Comparison of ENCODE assay signal across 1 cellular context in genomic region chr3:12952322-12953200, GRCh38.
A peak's percentile ranks its signal among the peaks of the same experiment; 100 is the strongest.
TF ChIP-seq lines count a peak whose summit lies in the region.

No MANE protein-coding gene starts in this region.

TF ChIP-seq in K562, 482 proteins besides CTCF, POLR2A, EP300 and RAD21 (continued from another document and continues in another):
- TF ChIP-seq ZNF740 (CRISPR knock-in tag; IDR thresholded peaks at IDR 0.05) (peak; percentile 25; the same call in 1 of the 2 replicates), ZNF740 (tag; IDR thresholded peaks at IDR 0.05) (no peak), ILK (tag; IDR thresholded peaks at IDR 0.05; ENCODE audit: borderline replicate concordance, low read depth) (no peak), TSHZ1 (CRISPR knock-in tag; IDR thresholded peaks at IDR 0.05) (no peak), ETV5 (CRISPR knock-in tag; IDR thresholded peaks at IDR 0.05; ENCODE audit: low read depth) (no peak), MAX (CRISPR knock-in tag; IDR thresholded peaks at IDR 0.05) (no peak), PKNOX1 (IDR thresholded peaks at IDR 0.05) (no peak), MLLT1 (IDR thresholded peaks at IDR 0.05) (no peak), MYBL2 (IDR thresholded peaks at IDR 0.05; ENCODE audit: low read depth) (no peak), MYBL2 (CRISPR knock-in tag; IDR thresholded peaks at IDR 0.05; ENCODE audit: borderline replicate concordance) (no peak), FIP1L1 (IDR thresholded peaks at IDR 0.05; ENCODE audit: low read depth, low read length, poor library complexity, severe bottlenecking) (no peak), DLX4 (CRISPR knock-in tag; IDR thresholded peaks at IDR 0.05) (no peak), CBFB (CRISPR knock-in tag; IDR thresholded peaks at IDR 0.05) (no peak), ZNF696 (CRISPR knock-in tag; conservative IDR thresholded peaks at IDR 0.05) (no peak), FOXA3 (CRISPR knock-in tag; conservative IDR thresholded peaks at IDR 0.05 in 1 of 2, IDR thresholded peaks at IDR 0.05 in 1 of 2) (peak in 1 of 2 experiments; percentile 73; a peak in 1 of 4 replicates), ZNF764 (CRISPR knock-in tag; IDR thresholded peaks at IDR 0.05; ENCODE audit: low read depth) (no peak), TBL1XR1 (IDR thresholded peaks at IDR 0.05; ENCODE audit: low read length in 2 of 2) (peak in 1 of 2 experiments; percentile 13; a peak in 1 of 4 replicates), POLR2B (IDR thresholded peaks at IDR 0.05; ENCODE audit: low read depth, partially characterized antibody) (peak; percentile 25), KAT8 (IDR thresholded peaks at IDR 0.05; ENCODE audit: low read depth) (no peak), KAT7 (CRISPR knock-in tag; IDR thresholded peaks at IDR 0.05; ENCODE audit: borderline replicate concordance) (peak; percentile 90; the same call in 1 of the 2 replicates), ESRRA (IDR thresholded peaks at IDR 0.05; ENCODE audit: borderline replicate concordance, low read depth) (no peak), FOXK2 (conservative IDR thresholded peaks at IDR 0.05 in 1 of 2, IDR thresholded peaks at IDR 0.05 in 1 of 2; ENCODE audit: low read depth in 2 of 2) (no peak), SPI1 (IDR thresholded peaks at IDR 0.05; ENCODE audit: borderline replicate concordance, low read depth, low read length) (no peak), EGR1 (conservative IDR thresholded peaks at IDR 0.05) (peak; percentile 20), BHLHE40 (IDR thresholded peaks at IDR 0.05; ENCODE audit: low read length) (no peak), POLR2AphosphoS5 (IDR thresholded peaks at IDR 0.05; ENCODE audit: control insufficient read depth, insufficient read depth, low read depth, low read length) (no peak), MCM2 (IDR thresholded peaks at IDR 0.05; ENCODE audit: low read depth) (no peak), CEBPZ (IDR thresholded peaks at IDR 0.05; ENCODE audit: borderline replicate concordance, low read depth, low read length) (no peak), MIER1 (IDR thresholded peaks at IDR 0.05; ENCODE audit: low read depth) (no peak), ZFP1 (CRISPR knock-in tag; IDR thresholded peaks at IDR 0.05) (no peak), ZNF431 (CRISPR knock-in tag; IDR thresholded peaks at IDR 0.05) (no peak), ZNF395 (CRISPR knock-in tag; IDR thresholded peaks at IDR 0.05) (no peak), ARID3B (CRISPR knock-in tag; IDR thresholded peaks at IDR 0.05; ENCODE audit: borderline replicate concordance) (no peak), SP1 (CRISPR knock-in tag; IDR thresholded peaks at IDR 0.05) (no peak), KDM1A (IDR thresholded peaks at IDR 0.05) (peak; percentile 78 to 85), MXI1 (IDR thresholded peaks at IDR 0.05; ENCODE audit: low read depth, low read length) (no peak), SRSF1 (IDR thresholded peaks at IDR 0.05; ENCODE audit: low read depth, low read length) (no peak), CSDE1 (IDR thresholded peaks at IDR 0.05) (no peak), CC2D1A (IDR thresholded peaks at IDR 0.05) (no peak), PRMT5 (CRISPR knock-in tag; IDR thresholded peaks at IDR 0.05) (no peak), E2F1 (CRISPR knock-in tag; IDR thresholded peaks at IDR 0.05) (no peak), POLR3A (IDR thresholded peaks at IDR 0.05; ENCODE audit: borderline replicate concordance, extremely low read depth, insufficient read depth, insufficient read length) (no peak), FOXJ2 (tag; IDR thresholded peaks at IDR 0.05) (no peak), NR1H2 (CRISPR knock-in tag; IDR thresholded peaks at IDR 0.05) (no peak), ASH1L (IDR thresholded peaks at IDR 0.05; ENCODE audit: borderline replicate concordance, low read depth, partially characterized antibody) (no peak), TOE1 (IDR thresholded peaks at IDR 0.05; ENCODE audit: borderline replicate concordance) (no peak), TOE1 (CRISPR knock-in tag; IDR thresholded peaks at IDR 0.05; ENCODE audit: borderline replicate concordance, low read depth) (no peak), ZNF449 (CRISPR knock-in tag; IDR thresholded peaks at IDR 0.05) (no peak), ZKSCAN8 (CRISPR knock-in tag; IDR thresholded peaks at IDR 0.05) (no peak)
